37 cellular contexts compared by ENCODE assay signal in genomic region chr4:142030010-142030409, GRCh38.
"Had no signal": no experiment of that assay in that cellular context is flagged by ENCODE, and none has a peak within 500 bp of the region (broad histone marks: within the 10 kb centered on the region; RNA-seq: fewer than 3 reads in every experiment).

No MANE protein-coding gene starts in this region.

- H3K4me3 ChIP-seq: adrenal gland, body of pancreas, breast epithelium, Peyer's patch had no signal

- H3K9me3 ChIP-seq: adrenal gland, body of pancreas, breast epithelium, Peyer's patch had no signal

- H3K36me3 ChIP-seq: adrenal gland, breast epithelium, Peyer's patch had no signal

- ATAC-seq: activated CD8-positive, alpha-beta memory T cell treated with anti-CD3 and anti-CD28 coated beads, Interleukin-2, amount 10 ng/mL, durations not matched to agents 7 days and 5 days; activated naive CD4-positive, alpha-beta T cell treated with anti-CD3 and anti-CD28 coated beads, Interleukin-2, amount 50 U/mL, for 72 hours; body of pancreas; PC-3 had no signal

- H3K4me1 Mint-ChIP-seq: activated B cell treated with CpG ODN at 0.5 μM for 24 hours; activated CD4-positive, alpha-beta memory T cell treated with anti-CD3 and anti-CD28 coated beads, Interleukin-2, amount 10 ng/mL, durations not matched to agents 7 days and 5 days; activated CD8-positive, alpha-beta memory T cell treated with anti-CD3 and anti-CD28 coated beads, Interleukin-2, amount 10 ng/mL, durations not matched to agents 7 days and 5 days had no signal

- DNase-seq: activated B cell treated with CpG ODN at 0.5 μM for 24 hours; activated CD4-positive, alpha-beta memory T cell treated with anti-CD3 and anti-CD28 coated beads, Interleukin-2, amount 10 ng/mL, durations not matched to agents 7 days and 5 days; activated CD4-positive, alpha-beta T cell treated with anti-CD3 and anti-CD28 coated beads for 1 hour; activated CD4-positive, alpha-beta T cell treated with anti-CD3 and anti-CD28 coated beads for 48 hours; activated CD8-positive, alpha-beta memory T cell treated with anti-CD3 and anti-CD28 coated beads for 24 hours; activated CD8-positive, alpha-beta memory T cell treated with anti-CD3 and anti-CD28 coated beads, Interleukin-2, amount 10 ng/mL, durations not matched to agents 7 days and 5 days; activated CD8-positive, alpha-beta memory T cell treated with anti-CD3 and anti-CD28 coated beads, Interleukin-2, amount 50 U/mL, for 48 hours; activated effector memory CD4-positive, alpha-beta T cell treated with Interleukin-2 at 50 U/mL for 16 hours; activated naive CD4-positive, alpha-beta T cell; activated T-cell treated with anti-CD3 and anti-CD28 coated beads, Interleukin-2, amount 50 U/mL, for 48 hours; adrenal gland; body of pancreas; caudate nucleus; KG1; MM.1S; MV-4-11; NCI-H1092; NCI-H1436 treated with DMSO at 0.1 percent for 48 hours; NCI-H1694 treated with DMSO at 0.1 percent for 48 hours; NCI-H2029 treated with DMSO at 0.1 percent for 48 hours; NCI-H2107; NCI-H2171; NCI-H510A; NCI-H526; NCI-H748 treated with DMSO at 0.1 percent for 48 hours; NK-92 treated with Interleukin-12 subunit alpha and Interleukin-12 subunit beta, amount 100 ng/mL, for 24 hours; PC-3; Peyer's patch; RPMI8226; SW 1271; T-helper 1 cell; T-helper 2 cell; T-helper 9 cell had no signal

- H3K27me3 ChIP-seq: adrenal gland, body of pancreas, breast epithelium, Peyer's patch had no signal

- H3K27ac Mint-ChIP-seq: activated B cell treated with CpG ODN at 0.5 μM for 24 hours; activated CD4-positive, alpha-beta memory T cell treated with anti-CD3 and anti-CD28 coated beads, Interleukin-2, amount 10 ng/mL, durations not matched to agents 7 days and 5 days; activated CD8-positive, alpha-beta memory T cell treated with anti-CD3 and anti-CD28 coated beads, Interleukin-2, amount 10 ng/mL, durations not matched to agents 7 days and 5 days had no signal

- FAIRE-seq: astrocyte had no signal

- H3K9me3 Mint-ChIP-seq: activated B cell treated with CpG ODN at 0.5 μM for 24 hours; activated CD4-positive, alpha-beta memory T cell treated with anti-CD3 and anti-CD28 coated beads, Interleukin-2, amount 10 ng/mL, durations not matched to agents 7 days and 5 days; activated naive CD4-positive, alpha-beta T cell treated with anti-CD3 and anti-CD28 coated beads, Interleukin-2, amount 50 U/mL, for 72 hours had no signal

- H3K4me1 ChIP-seq: adrenal gland, body of pancreas, breast epithelium, Peyer's patch had no signal

- H3K4me3 Mint-ChIP-seq: activated B cell treated with CpG ODN at 0.5 μM for 24 hours; activated CD4-positive, alpha-beta memory T cell treated with anti-CD3 and anti-CD28 coated beads, Interleukin-2, amount 10 ng/mL, durations not matched to agents 7 days and 5 days; activated CD8-positive, alpha-beta memory T cell treated with anti-CD3 and anti-CD28 coated beads, Interleukin-2, amount 10 ng/mL, durations not matched to agents 7 days and 5 days had no signal

- H3K27ac ChIP-seq: adrenal gland, body of pancreas, breast epithelium, Peyer's patch, VCaP had no signal

- H3K27me3 Mint-ChIP-seq: activated B cell treated with CpG ODN at 0.5 μM for 24 hours; activated CD4-positive, alpha-beta memory T cell treated with anti-CD3 and anti-CD28 coated beads, Interleukin-2, amount 10 ng/mL, durations not matched to agents 7 days and 5 days; activated CD8-positive, alpha-beta memory T cell treated with anti-CD3 and anti-CD28 coated beads, Interleukin-2, amount 10 ng/mL, durations not matched to agents 7 days and 5 days had no signal
